ENCODE assay signal across 12 cellular contexts in genomic region chr3:123084738-123085237, GRCh38. TPM values are rescaled to one million over a fixed set of nuclear protein-coding genes. Genes with fewer than 3 reads are reported as not detected.
A peak's percentile ranks its signal among the peaks of the same experiment; 100 is the strongest.
DNase-seq lines count a peak whose midpoint lies in the region; ATAC-seq and TF ChIP-seq lines count a peak whose summit lies in the region.
"Had no signal": no experiment of that assay in that cellular context is flagged by ENCODE, and none has a peak within 500 bp of the region (broad histone marks: within the 10 kb centered on the region; RNA-seq: fewer than 3 reads in every experiment).

No MANE protein-coding gene starts in this region.

- H3K4me1 Mint-ChIP-seq in H9: peaks cover 76 to 78% of the 10 kb centered on the region in 2 experiments

- no peak overlapping the region for H2BK12ac ChIP-seq in H9 (ENCODE audit: insufficient read length, low read depth, low read length)

- H3K4me3 Mint-ChIP-seq in H9: no peak overlapping the region
- H3K4me3 Mint-ChIP-seq: activated naive CD8-positive, alpha-beta T cell; CD8-positive, alpha-beta memory T cell had no signal

- H3K14ac ChIP-seq in H9 (ENCODE audit: insufficient read depth, low read length): peak overlapping the region; percentile 17; the same call in 1 of the 2 replicates

- no peak overlapping the region for H3K18ac ChIP-seq in H9 (ENCODE audit: insufficient read length, low read depth, low read length)

- no peak overlapping the region for H4K91ac ChIP-seq in H9 (ENCODE audit: insufficient read length, low read depth, low read length)

- H3K9me3 ChIP-seq in H9 (ENCODE audit: control insufficient read depth, low read depth, low read length) (no peaks in the 10 kb centered on the region), ovary (no peaks in the 10 kb centered on the region)

- H3K23ac ChIP-seq in H9 (ENCODE audit: insufficient read length, low read depth, low read length): no peak overlapping the region

- no peak overlapping the region for H2BK20ac ChIP-seq in H9 (ENCODE audit: low read depth, low read length, poor library complexity, severe bottlenecking)

- H3K4me2 ChIP-seq in H9 (ENCODE audit: insufficient read depth, insufficient read length, low read length): no peak overlapping the region

- H3K36me3 ChIP-seq in ovary: no peaks in the 10 kb centered on the region

- H3K27ac Mint-ChIP-seq in H9: peak overlapping the region in 1 of 3 experiments; percentile 80; a peak in 3 of 7 replicates
- H3K27ac Mint-ChIP-seq: activated naive CD8-positive, alpha-beta T cell had no signal

- no peak overlapping the region for H3K56ac ChIP-seq in H9 (ENCODE audit: insufficient read length, low read depth, low read length)

- H3K27me3 ChIP-seq in H9 (ENCODE audit: insufficient read depth, low read length) (no peaks in the 10 kb centered on the region), ovary (no peaks in the 10 kb centered on the region)

- peaks cover 17% of the 10 kb centered on the region for H3K4me1 ChIP-seq in H9 (ENCODE audit: insufficient read depth, low read length)
- H3K4me1 ChIP-seq in ovary (ENCODE audit: insufficient read depth): peaks cover 48% of the 10 kb centered on the region

- TF ChIP-seq CTCF in H9 (conservative IDR thresholded peaks at IDR 0.05) (no peak), ovary (IDR thresholded peaks at IDR 0.05) (no peak)

- H3K79me1 ChIP-seq in H9 (ENCODE audit: insufficient read depth, low read depth, low read length, poor library complexity, severe bottlenecking): peaks cover 2% of the 10 kb centered on the region

- H3K9ac ChIP-seq in H9 (ENCODE audit: extremely low read depth, insufficient read length, low read length): no peak overlapping the region

- H3K27me3 Mint-ChIP-seq in H9 (ENCODE audit: low read depth): no peaks in the 10 kb centered on the region; the same call in 1 of the 2 replicates
- H3K27me3 Mint-ChIP-seq: activated naive CD8-positive, alpha-beta T cell; CD8-positive, alpha-beta memory T cell had no signal

- peak; percentile 10 for DNase-seq in H9
- peak; percentile 18 for DNase-seq in fibroblast of peridontal ligament (ENCODE audit: extremely low read depth)
- peak in 2 of 5 donors; percentile 55 to 73 for DNase-seq in ovary
- DNase-seq in hippocampal formation (lab: John Stamatoyannopoulos, UW): no peak
- no peak for DNase-seq in NCI-H524 treated with DMSO at 0.1 percent for 48 hours (lab: John Stamatoyannopoulos, UW)
- DNase-seq: CD8-positive, alpha-beta memory T cell; NCI-H1048 had no signal

- H3K9me3 Mint-ChIP-seq in H9: no peaks in the 10 kb centered on the region
- H3K9me3 Mint-ChIP-seq: CD8-positive, alpha-beta memory T cell had no signal

- no peak overlapping the region for H2AK5ac ChIP-seq in H9 (ENCODE audit: insufficient read length, low read length)

- no peak overlapping the region for H4K5ac ChIP-seq in H9 (ENCODE audit: insufficient read length, low read depth, low read length)

- H3K27ac ChIP-seq in H9 (ENCODE audit: insufficient read length, low read depth, low read length) (no peak overlapping the region), ovary (peak overlapping the region; percentile 9 to 61)

- no peak overlapping the region for H3T11ph ChIP-seq in H9 (ENCODE audit: low read length)

- H4K20me1 ChIP-seq in H9 (ENCODE audit: control insufficient read depth, insufficient read depth, insufficient read length): peaks cover 2% of the 10 kb centered on the region

- no peak for TF ChIP-seq EP300 in ovary (IDR thresholded peaks at IDR 0.05)

- H3K4me3 ChIP-seq in ovary: no peak overlapping the region

- ATAC-seq in SK-N-SH treated with all-trans-retinoic acid at 6 μM for 48 hours (peak; percentile 15), HG02610 (IDR thresholded peaks at IDR 0.05; ENCODE audit: unreplicated experiment) (no peak), HG02870 (IDR thresholded peaks at IDR 0.05; ENCODE audit: unreplicated experiment) (no peak)

- H2AFZ ChIP-seq in H9 (ENCODE audit: low read length): no peak overlapping the region

- WGBS in H9 (ENCODE audit: extremely low coverage, insufficient read length, low lambda C conversion rate): no CpG with 5 or more reads among the region's 6 CpGs
- WGBS in ovary, 3 donors: 25 to 27% (median 26%) methylated on average over 6 of the region's 6 CpGs

- no peaks in the 10 kb centered on the region for H3K23me2 ChIP-seq in H9 (ENCODE audit: insufficient read length, low read depth, low read length, poor library complexity, severe bottlenecking)

- H4K8ac ChIP-seq in H9 (replicated peaks; ENCODE audit: insufficient read length, low read depth, low read length): no peak overlapping the region

- peaks cover 16% of the 10 kb centered on the region; the same call in 1 of the 2 replicates for H3K79me2 ChIP-seq in H9 (ENCODE audit: insufficient read depth, low read length)

- no peak overlapping the region for H2BK5ac ChIP-seq in H9 (ENCODE audit: insufficient read length, low read length)

- no peak for TF ChIP-seq POLR2A in ovary (IDR thresholded peaks at IDR 0.05)

- no peak overlapping the region for H2BK120ac ChIP-seq in H9 (ENCODE audit: low read depth, low read length, poor library complexity, severe bottlenecking)

- intact Hi-C loops in ovary (cut with DNase I): no loop called here

- H2BK15ac ChIP-seq in H9 (ENCODE audit: low read depth, low read length): no peak overlapping the region

- no peak overlapping the region for H3K4ac ChIP-seq in H9 (ENCODE audit: low read depth, low read length)

- H3K36me3 Mint-ChIP-seq in H9 (ENCODE audit: insufficient read depth in 1 of 3, low read depth in 3 of 3): peaks cover 0 to 4% (median 0%) of the 10 kb centered on the region in 3 experiments; a peak in 1 of 7 replicates
- H3K36me3 Mint-ChIP-seq: activated naive CD8-positive, alpha-beta T cell had no signal

TF ChIP-seq in SK-N-SH treated with all-trans-retinoic acid at 6 μM for 48 hours, 23 proteins besides CTCF, POLR2A, EP300 and RAD21 (continues in another document):
- TF ChIP-seq ZFP3 (CRISPR knock-in tag; IDR thresholded peaks at IDR 0.05) (no peak), ZNF70 (CRISPR knock-in tag; IDR thresholded peaks at IDR 0.05) (no peak), SNAI2 (CRISPR knock-in tag; IDR thresholded peaks at IDR 0.05) (no peak), ZNF565 (CRISPR knock-in tag; conservative IDR thresholded peaks at IDR 0.05; ENCODE audit: low read depth) (no peak), GLIS3 (CRISPR knock-in tag; IDR thresholded peaks at IDR 0.05) (no peak), CREB5 (CRISPR knock-in tag; IDR thresholded peaks at IDR 0.05; ENCODE audit: low read depth) (no peak), ARNTL (CRISPR knock-in tag; IDR thresholded peaks at IDR 0.05; ENCODE audit: borderline replicate concordance, low read depth) (no peak), BACH2 (CRISPR knock-in tag; IDR thresholded peaks at IDR 0.05; ENCODE audit: borderline replicate concordance) (no peak), ZFP30 (CRISPR knock-in tag; IDR thresholded peaks at IDR 0.05) (no peak), CSRNP3 (CRISPR knock-in tag; IDR thresholded peaks at IDR 0.05) (no peak), OSR1 (CRISPR knock-in tag; IDR thresholded peaks at IDR 0.05) (no peak), POU6F1 (CRISPR knock-in tag; IDR thresholded peaks at IDR 0.05; ENCODE audit: borderline replicate concordance, low read depth) (no peak), PPARA (CRISPR knock-in tag; IDR thresholded peaks at IDR 0.05; ENCODE audit: borderline replicate concordance) (no peak), CSDC2 (CRISPR knock-in tag; IDR thresholded peaks at IDR 0.05) (no peak)

RNA-seq across cellular contexts. Expression of gene PDIA5, which starts 18.0 kb away (rescaled TPM):
- total RNA-seq in H9 (2021) (21.9 and 24.3 TPM in 2 replicates), ovary (10 to 100 TPM; 11.2 to 30.6 (median 24.3) TPM)
- polyA plus RNA-seq in ovary: 10 to 100 TPM; 16.6 to 58.3 TPM

RNA-seq across cellular contexts. Expression of gene SEMA5B, which starts 57.2 kb away (rescaled TPM):
- 8.3 and 9.4 TPM in 2 replicates for total RNA-seq in H9 (2021)
- total RNA-seq in ovary: 1 to 10 TPM in 3 of 7 donors, under 1 TPM in 4; 0.22 to 2.4 (median 0.36) TPM
- polyA plus RNA-seq in ovary: 1 to 10 TPM; 1.3 to 3.1 TPM
- total RNA-seq: activated CD8-positive, alpha-beta memory T cell treated with anti-CD3 and anti-CD28 coated beads for 36 hours; CD8-positive, alpha-beta memory T cell had no signal
- polyA plus RNA-seq: CD8-positive, alpha-beta memory T cell had no signal

Comparison
In these comparisons a context has a peak if more than half of its experiments do, and no peak if none do; other contexts are left out.
1. DNase-seq: peak in H9 (single experiment) and fibroblast of peridontal ligament (single experiment); none in hippocampal formation (0 of 2) and NCI-H524 treated with DMSO at 0.1 percent for 48 hours (single experiment).